8 cellular contexts compared by ENCODE assay signal in genomic region chr19:4815426-4816387, GRCh38. TPM values are rescaled to one million over a fixed set of nuclear protein-coding genes. Genes with fewer than 3 reads are reported as not detected.
DNase-seq lines count a peak whose midpoint lies in the region; ATAC-seq and TF ChIP-seq lines count a peak whose summit lies in the region.

No MANE protein-coding gene starts in this region.

- peaks cover 26% of the 10 kb centered on the region for H3K4me1 Mint-ChIP-seq in osteocyte (ENCODE audit: unreplicated experiment)

- H3K4me3 ChIP-seq in GM12864 (ENCODE audit: low read depth, low read length) (no peak overlapping the region), thoracic aorta (peak overlapping the region; percentile 54)

- peak overlapping the region; percentile 48 to 49 for H3K27ac ChIP-seq in thoracic aorta

- H3K27me3 Mint-ChIP-seq in osteocyte (ENCODE audit: unreplicated experiment): no peaks in the 10 kb centered on the region

- peaks cover 17 to 35% of the 10 kb centered on the region in 2 donors for H3K4me1 ChIP-seq in thoracic aorta (ENCODE audit: control insufficient read depth in 1 of 2, low read depth in 2 of 2)

- no peaks in the 10 kb centered on the region for H3K27me3 ChIP-seq in thoracic aorta (replicated peaks; ENCODE audit: insufficient read depth)

- peak; percentile 82 to 89 for ATAC-seq in activated naive CD4-positive, alpha-beta T cell treated with anti-CD3 and anti-CD28 coated beads, Interleukin-2, amount 50 U/mL, for 72 hours
- ATAC-seq in thoracic aorta (ENCODE audit: insufficient number of reproducible peaks, low FRiP score, low read depth): peak; percentile 66

- H3K4me3 Mint-ChIP-seq in osteocyte (ENCODE audit: unreplicated experiment): peak overlapping the region; percentile 73

- no peaks in the 10 kb centered on the region for H3K9me3 ChIP-seq in thoracic aorta

- H3K36me3 Mint-ChIP-seq in activated naive CD4-positive, alpha-beta T cell treated with anti-CD3 and anti-CD28 coated beads, Interleukin-2, amount 50 U/mL, for 72 hours: peaks cover 0 to 27% of the 10 kb centered on the region in 2 donors
- peaks cover 4% of the 10 kb centered on the region for H3K36me3 Mint-ChIP-seq in osteocyte (ENCODE audit: unreplicated experiment)

- peak overlapping the region; percentile 71 to 78 for H3K27ac Mint-ChIP-seq in activated naive CD4-positive, alpha-beta T cell treated with anti-CD3 and anti-CD28 coated beads, Interleukin-2, amount 50 U/mL, for 72 hours
- peak overlapping the region; percentile 77 for H3K27ac Mint-ChIP-seq in osteocyte (ENCODE audit: unreplicated experiment)

- DNase-seq in GM12864 (ENCODE audit: low read depth): peak; percentile 65
- peak; percentile 92 for DNase-seq in NCI-H1105 (lab: John Stamatoyannopoulos, UW)
- DNase-seq in SKM-1 (lab: John Stamatoyannopoulos, UW; ENCODE audit: unreplicated experiment): peak; percentile 88
- peak; percentile 78 for DNase-seq in activated naive CD4-positive, alpha-beta T cell treated with anti-CD3 and anti-CD28 coated beads, Interleukin-2, amount 50 U/mL, for 72 hours (ENCODE audit: low spot score in 2 of 2)
- DNase-seq in glomerular visceral epithelial cell (ENCODE audit: extremely low spot score): peak; percentile 66
- peak; percentile 92 for DNase-seq in osteocyte (ENCODE audit: extremely low spot score, unreplicated experiment)
- DNase-seq in thoracic aorta (ENCODE audit: low spot score): peak; percentile 83
- no peak for DNase-seq in mesenteric fat pad (ENCODE audit: low spot score)

- H3K9me3 Mint-ChIP-seq in activated naive CD4-positive, alpha-beta T cell treated with anti-CD3 and anti-CD28 coated beads, Interleukin-2, amount 50 U/mL, for 72 hours: peaks cover 5 to 8% of the 10 kb centered on the region in 2 donors
- H3K9me3 Mint-ChIP-seq in osteocyte (ENCODE audit: unreplicated experiment): no peaks in the 10 kb centered on the region

- TF ChIP-seq CTCF in GM12864 (IDR thresholded peaks at IDR 0.05; ENCODE audit: low read depth, low read length, missing control alignments): no peak
- TF ChIP-seq CTCF in osteocyte (IDR thresholded peaks at IDR 0.05): no peak
- TF ChIP-seq CTCF in thoracic aorta (IDR thresholded peaks at IDR 0.05): no peak

- H3K36me3 ChIP-seq in thoracic aorta: peaks cover 21% of the 10 kb centered on the region

RNA-seq across cellular contexts. Expression of gene TICAM1, which starts 15.8 kb away (rescaled TPM):
- 10 to 100 TPM; 18.8 to 27.5 TPM for total RNA-seq in activated naive CD4-positive, alpha-beta T cell treated with anti-CD3 and anti-CD28 coated beads, Interleukin-2, amount 50 U/mL, for 72 hours
- 6.2 and 6.6 TPM in 2 replicates for total RNA-seq in osteocyte
- total RNA-seq in thoracic aorta: 10 to 100 TPM; 10.0 to 14.0 TPM
- 13.6 TPM for total RNA-seq in mesenteric fat pad

RNA-seq across cellular contexts. Expression of gene FEM1A, which starts 24.2 kb away (rescaled TPM):
- total RNA-seq in activated naive CD4-positive, alpha-beta T cell treated with anti-CD3 and anti-CD28 coated beads, Interleukin-2, amount 50 U/mL, for 72 hours: 10 to 100 TPM in 1 of 2 donors, 1 to 10 TPM in 1; 9.3 to 11.4 TPM
- 12.0 and 13.2 TPM in 2 replicates for total RNA-seq in osteocyte
- total RNA-seq in thoracic aorta: 10 to 100 TPM; 15.7 to 17.1 TPM
- 10.9 TPM for total RNA-seq in mesenteric fat pad

RNA-seq across cellular contexts. Expression of gene PLIN3, which starts 51.8 kb away (rescaled TPM):
- 10 to 100 TPM; 47.5 TPM for total RNA-seq in activated naive CD4-positive, alpha-beta T cell treated with anti-CD3 and anti-CD28 coated beads, Interleukin-2, amount 50 U/mL, for 72 hours
- total RNA-seq in osteocyte (77.8 and 77.9 TPM in 2 replicates), thoracic aorta (10 to 100 TPM; 41.7 to 51.6 TPM), mesenteric fat pad (95.7 TPM)
